ENCODE assay signal across 10 cellular contexts in the genomic region with DNA sequence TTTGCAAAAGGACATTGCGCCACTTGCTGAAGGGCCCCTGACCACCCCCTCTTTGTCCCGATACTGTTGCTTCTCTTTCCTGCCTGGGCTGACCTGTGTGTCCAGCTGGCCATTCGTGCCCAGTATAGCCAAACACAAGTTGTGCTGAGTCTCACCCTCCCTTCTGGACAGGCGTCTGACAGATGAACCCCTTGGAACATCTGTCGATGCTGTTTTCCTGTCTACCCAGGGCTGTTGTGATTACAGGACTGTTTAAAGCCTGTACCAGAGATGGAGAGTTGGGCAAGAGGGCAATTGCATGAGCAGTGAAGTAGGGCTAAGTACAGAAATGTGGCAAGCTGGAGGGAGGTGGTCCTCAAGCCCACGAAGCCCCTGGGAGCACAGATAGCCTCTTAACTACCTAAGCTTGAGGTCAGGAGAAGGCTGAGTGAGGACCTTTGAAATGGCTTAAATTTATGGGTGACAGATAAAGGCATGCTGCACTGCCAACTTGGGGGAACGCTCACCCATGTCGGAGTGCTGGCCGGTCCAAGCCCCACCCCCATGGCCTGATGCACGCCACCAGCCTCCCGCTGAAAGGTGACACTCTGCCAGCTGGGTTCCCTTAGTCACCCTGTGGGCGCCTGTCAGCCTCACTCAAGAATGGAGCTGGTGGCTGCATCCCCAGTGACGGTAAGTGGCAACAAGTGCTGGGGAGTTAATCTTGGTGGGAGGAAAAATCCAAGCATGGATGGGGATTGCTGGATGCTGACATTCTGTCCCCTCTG. TPM values are rescaled to one million over a fixed set of nuclear protein-coding genes. Genes with fewer than 3 reads are reported as not detected.
DNase-seq lines count a peak whose midpoint lies in the region; ATAC-seq and TF ChIP-seq lines count a peak whose summit lies in the region.
"Had no signal": no experiment of that assay in that cellular context is flagged by ENCODE, and none has a peak within 500 bp of the region (broad histone marks: within the 10 kb centered on the region; RNA-seq: fewer than 3 reads in every experiment).

No MANE protein-coding gene starts in this region.

- DNase-seq in MM.1S (no peak), iPS-NIHi11 (ENCODE audit: low spot score) (peak; percentile 51), middle frontal gyrus (ENCODE audit: extremely low spot score, low spot score) (no peak)
- DNase-seq in activated effector memory CD4-positive, alpha-beta T cell treated with Interleukin-2 at 50 U/mL for 16 hours: no peak
- DNase-seq: NK-92 treated with Interleukin-12 subunit alpha and Interleukin-12 subunit beta, amount 100 ng/mL, for 24 hours; testis had no signal

- H3K4me3 ChIP-seq in MM.1S (ENCODE audit: low read length): peak overlapping the region; percentile 63
- no peak overlapping the region for H3K4me3 ChIP-seq in SU-DHL-6 (ENCODE audit: insufficient read depth, low read length, poor library complexity, severe bottlenecking)
- no peak overlapping the region for H3K4me3 ChIP-seq in skeletal muscle satellite cell (ENCODE audit: low read length)
- H3K4me3 ChIP-seq: testis had no signal

- peak overlapping the region; percentile 62 for H3K4me2 ChIP-seq in MM.1S (ENCODE audit: low read depth, low read length)
- H3K4me2 ChIP-seq in SU-DHL-6 (ENCODE audit: low read depth, low read length, poor library complexity, severe bottlenecking): peak overlapping the region; percentile 24
- peak overlapping the region; percentile 45 for H3K4me2 ChIP-seq in skeletal muscle satellite cell (ENCODE audit: low read length)

- no peaks in the 10 kb centered on the region for H3F3A ChIP-seq in MM.1S (ENCODE audit: insufficient read depth, low read length)
- H3F3A ChIP-seq in SU-DHL-6 (ENCODE audit: insufficient read depth): no peaks in the 10 kb centered on the region

- no peaks in the 10 kb centered on the region for H3K27me3 ChIP-seq in MM.1S (replicated peaks; ENCODE audit: insufficient read depth, low read length)
- H3K27me3 ChIP-seq in SU-DHL-6 (ENCODE audit: low read length): no peaks in the 10 kb centered on the region
- H3K27me3 ChIP-seq in skeletal muscle satellite cell (ENCODE audit: control insufficient read depth, insufficient read depth, low read length): peaks cover 27% of the 10 kb centered on the region
- H3K27me3 ChIP-seq: testis had no signal

- H3K4me1 ChIP-seq in MM.1S (ENCODE audit: low read length) (peaks cover 3% of the 10 kb centered on the region), skeletal muscle satellite cell (ENCODE audit: control insufficient read depth, insufficient read depth, low read length) (peaks cover 13% of the 10 kb centered on the region)

- TF ChIP-seq CTCF in MM.1S (IDR thresholded peaks at IDR 0.05; ENCODE audit: low read length) (no peak), SU-DHL-6 (IDR thresholded peaks at IDR 0.05; ENCODE audit: insufficient read depth, low read length, poor library complexity, severe bottlenecking) (no peak)

- H2AFZ ChIP-seq in MM.1S (ENCODE audit: low read length): peak overlapping the region; percentile 28; the same call in 1 of the 2 replicates
- no peak overlapping the region for H2AFZ ChIP-seq in SU-DHL-6 (ENCODE audit: low read depth, low read length, severe bottlenecking)

- H3K9ac ChIP-seq in MM.1S (ENCODE audit: low read length) (peak overlapping the region; percentile 69), SU-DHL-6 (ENCODE audit: low read length) (peak overlapping the region; percentile 6; the same call in 1 of the 2 replicates), skeletal muscle satellite cell (ENCODE audit: low read depth, low read length) (no peak overlapping the region)

- H3K9me2 ChIP-seq in MM.1S (replicated peaks; ENCODE audit: insufficient read depth, low read length) (no peaks in the 10 kb centered on the region), SU-DHL-6 (replicated peaks; ENCODE audit: insufficient read depth, low read length) (no peaks in the 10 kb centered on the region)

- H3K9me3 ChIP-seq in MM.1S (replicated peaks; ENCODE audit: insufficient read depth, low read length) (no peaks in the 10 kb centered on the region), SU-DHL-6 (ENCODE audit: insufficient read depth, low read length) (no peaks in the 10 kb centered on the region), skeletal muscle satellite cell (replicated peaks; ENCODE audit: low read length) (no peaks in the 10 kb centered on the region)
- H3K9me3 ChIP-seq: testis had no signal

- H3K36me3 ChIP-seq in MM.1S (replicated peaks; ENCODE audit: insufficient read depth, low read length): no peaks in the 10 kb centered on the region
- H3K36me3 ChIP-seq in SU-DHL-6 (ENCODE audit: low read length): no peaks in the 10 kb centered on the region
- no peaks in the 10 kb centered on the region for H3K36me3 ChIP-seq in skeletal muscle satellite cell (ENCODE audit: insufficient read depth, low read length)

- H3K79me2 ChIP-seq in MM.1S (ENCODE audit: low read length) (peaks cover 9% of the 10 kb centered on the region; the same call in 1 of the 2 replicates), SU-DHL-6 (ENCODE audit: insufficient read depth, low read length) (no peaks in the 10 kb centered on the region)

- H3K27ac ChIP-seq in MM.1S (ENCODE audit: low read length) (peak overlapping the region; percentile 69), SU-DHL-6 (ENCODE audit: low read depth, low read length) (no peak overlapping the region)
- H3K27ac ChIP-seq: testis had no signal

- ATAC-seq in HG03469 (IDR thresholded peaks at IDR 0.05; ENCODE audit: unreplicated experiment) (no peak), HG03196 (IDR thresholded peaks at IDR 0.05; ENCODE audit: unreplicated experiment) (no peak)

- no peaks in the 10 kb centered on the region for H4K20me1 ChIP-seq in MM.1S (ENCODE audit: insufficient read depth, low read length)
- no peaks in the 10 kb centered on the region for H4K20me1 ChIP-seq in SU-DHL-6 (ENCODE audit: low read depth, low read length)

RNA-seq across cellular contexts. Expression of gene ACACB, which starts 14.6 kb away (rescaled TPM):
- 1.5 and 2.8 TPM in 2 replicates for total RNA-seq in skeletal muscle satellite cell (2012; rRNA removed)

RNA-seq across cellular contexts. Expression of gene UNG, which starts 33.5 kb away (rescaled TPM):
- total RNA-seq in skeletal muscle satellite cell (2012; rRNA removed): 17.3 and 23.3 TPM in 2 replicates

RNA-seq across cellular contexts. Expression of gene ALKBH2, which starts 37.7 kb away (rescaled TPM):
- 25.6 and 28.4 TPM in 2 replicates for total RNA-seq in skeletal muscle satellite cell (2012; rRNA removed)
